Comparison of ENCODE assay signal across 8 cellular contexts in the genomic region with DNA sequence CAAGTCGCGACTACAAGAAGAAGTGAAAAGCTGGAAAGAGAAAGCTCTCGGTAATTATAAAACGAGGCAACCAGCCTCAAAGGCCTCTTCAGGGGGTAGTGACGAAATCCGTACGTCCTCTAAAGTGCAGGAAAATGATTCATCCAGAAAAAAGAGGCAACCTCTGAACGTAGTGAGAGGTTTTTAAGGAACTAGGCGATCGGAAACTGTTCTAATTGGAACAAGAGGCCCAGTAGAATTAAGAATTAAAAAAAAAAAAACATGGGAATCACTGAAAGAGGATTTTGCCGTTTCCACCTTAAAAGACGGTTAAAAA. TPM values are rescaled to one million over a fixed set of nuclear protein-coding genes. Genes with fewer than 3 reads are reported as not detected.
A peak's percentile ranks its signal among the peaks of the same experiment; 100 is the strongest.
DNase-seq lines count a peak whose midpoint lies in the region; ATAC-seq and TF ChIP-seq lines count a peak whose summit lies in the region.

No MANE protein-coding gene starts in this region.

- no peaks in the 10 kb centered on the region for H3K9me3 ChIP-seq in lower lobe of right lung

- no peaks in the 10 kb centered on the region for H3K27me3 ChIP-seq in lower lobe of right lung (ENCODE audit: low read depth)

- H3K4me3 ChIP-seq in cardiac fibroblast (replicated peaks in 1 of 2; ENCODE audit: low read depth in 2 of 2, low read length in 2 of 2), result peak overlapping the region; percentile 78 to 87
- H3K4me3 ChIP-seq in lower lobe of right lung, result peak overlapping the region; percentile 91

- peaks cover 46% of the 10 kb centered on the region for H3K4me1 ChIP-seq in lower lobe of right lung

- H3K36me3 ChIP-seq in lower lobe of right lung, result peaks cover 41% of the 10 kb centered on the region

- H3K36me3 Mint-ChIP-seq in type B pancreatic cell, result peaks cover 31% of the 10 kb centered on the region

- H3K4me3 Mint-ChIP-seq in type B pancreatic cell, result peak overlapping the region; percentile 98

- ATAC-seq in lower lobe of right lung, result peak; percentile 34 to 56
- ATAC-seq in GM21786 (IDR thresholded peaks at IDR 0.05; ENCODE audit: unreplicated experiment), result no peak
- no peak for ATAC-seq in HG02981 (IDR thresholded peaks at IDR 0.05; ENCODE audit: unreplicated experiment)
- no peak for ATAC-seq in GM21825 (IDR thresholded peaks at IDR 0.05; ENCODE audit: unreplicated experiment)

- peaks cover 2% of the 10 kb centered on the region for H3K27me3 Mint-ChIP-seq in type B pancreatic cell

- H3K9me3 Mint-ChIP-seq in type B pancreatic cell, result no peaks in the 10 kb centered on the region

- no peak for TF ChIP-seq CTCF in cardiac fibroblast (IDR thresholded peaks at IDR 0.05; ENCODE audit: low read depth, low read length)
- no peak for TF ChIP-seq CTCF in lower lobe of right lung (IDR thresholded peaks at IDR 0.05)
- no peak for TF ChIP-seq CTCF in type B pancreatic cell (conservative IDR thresholded peaks at IDR 0.05)

- peak overlapping the region; percentile 98 for H3K27ac ChIP-seq in lower lobe of right lung

- H3K4me1 Mint-ChIP-seq in type B pancreatic cell (ENCODE audit: unreplicated experiment), result peaks cover 26% of the 10 kb centered on the region

- H3K27ac Mint-ChIP-seq in type B pancreatic cell, result peak overlapping the region; percentile 93

- intact Hi-C loops in lower lobe of right lung (cut with DNase I), result no loop called here

- DNase-seq in Daoy (ENCODE audit: low read depth) (peak; percentile 58), NOMO-1 (lab: John Stamatoyannopoulos, UW; ENCODE audit: unreplicated experiment in 2 of 2) (peak; percentile 84 to 93), cardiac fibroblast (ENCODE audit: low read depth in 2 of 2) (peak; percentile 71 to 82), lower lobe of right lung (no peak), type B pancreatic cell (ENCODE audit: extremely low spot score, unreplicated experiment) (no peak)

RNA-seq across cellular contexts. Expression of a gene that starts 1.0 kb away (rescaled TPM):
- 298 and 334 TPM in 2 replicates for total RNA-seq in Daoy (2014; rRNA removed; shearing (Covaris generic))
- 198 TPM for total RNA-seq in lower lobe of right lung
- total RNA-seq in type B pancreatic cell (ENCODE audit: low replicate concordance), result 224 and 294 TPM in 2 replicates

RNA-seq across cellular contexts. Expression of a gene that starts 31.1 kb away (rescaled TPM):
- 0.69 and 0.80 TPM in 2 replicates for total RNA-seq in Daoy (2014; rRNA removed; shearing (Covaris generic))
- 13.5 TPM for total RNA-seq in lower lobe of right lung
- total RNA-seq in type B pancreatic cell (ENCODE audit: low replicate concordance), result 7.1 and 16.8 TPM in 2 replicates

Comparison
In these comparisons a context has a peak if more than half of its experiments do, and no peak if none do; other contexts are left out.
1. DNase-seq: peak in Daoy (single experiment), NOMO-1 (2 of 2) and cardiac fibroblast (2 of 2); none in lower lobe of right lung (single experiment) and type B pancreatic cell (single experiment).
2. ATAC-seq: peak in lower lobe of right lung (2 of 2); none in GM21786 (single experiment), HG02981 (single experiment) and GM21825 (single experiment).